18 cellular contexts compared by ENCODE assay signal in the genomic region with DNA sequence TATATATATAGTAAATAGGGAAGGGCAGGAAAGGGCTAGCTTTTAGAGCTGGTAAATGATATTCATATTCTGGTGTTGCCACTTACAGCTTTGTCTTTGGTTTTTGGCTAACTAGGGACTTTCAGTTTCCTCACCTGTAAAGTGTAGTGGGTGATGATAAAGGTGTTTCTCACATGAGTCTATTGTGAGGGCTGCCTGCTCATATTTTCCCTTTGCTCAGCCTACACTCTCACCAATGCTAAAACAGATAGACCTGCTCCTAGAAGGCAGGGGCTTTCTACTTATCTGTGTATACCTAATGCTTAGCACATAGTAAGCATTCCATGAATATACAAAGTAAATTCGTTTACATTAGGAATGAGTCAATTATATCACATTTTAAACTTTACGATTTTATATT.
DNase-seq lines count a peak whose midpoint lies in the region; ATAC-seq and TF ChIP-seq lines count a peak whose summit lies in the region.
"Had no signal": no experiment of that assay in that cellular context is flagged by ENCODE, and none has a peak within 500 bp of the region (broad histone marks: within the 10 kb centered on the region; RNA-seq: fewer than 3 reads in every experiment).

No MANE protein-coding gene starts in this region.

- no peak overlapping the region for H3K4me3 Mint-ChIP-seq in activated naive CD4-positive, alpha-beta T cell treated with anti-CD3 and anti-CD28 coated beads for 36 hours
- H3K4me3 Mint-ChIP-seq in activated naive CD4-positive, alpha-beta T cell treated with anti-CD3 and anti-CD28 coated beads, Interleukin-2, amount 10 ng/mL, durations not matched to agents 7 days and 5 days = no peak overlapping the region
- no peak overlapping the region for H3K4me3 Mint-ChIP-seq in stimulated activated memory B cell treated with anti-CD40 and anti-IgM and Interleukin-4, amounts not matched to agents 10 μg/mL and 1 μg/mL and 100 μg/mL, for 72 hours
- H3K4me3 Mint-ChIP-seq: activated CD4-positive, alpha-beta T cell treated with anti-CD3 and anti-CD28 coated beads, Interleukin-2, amount 10 ng/mL, durations not matched to agents 24 days and 14 days; CD4-positive, CD25-positive, alpha-beta regulatory T cell; naive thymus-derived CD8-positive, alpha-beta T cell had no signal

- no peak for TF ChIP-seq CTCF in mammary epithelial cell (conservative IDR thresholded peaks at IDR 0.05 in 1 of 2, IDR thresholded peaks at IDR 0.05 in 1 of 2; ENCODE audit: extremely low read depth in 1 of 2, insufficient read depth in 1 of 2, low read depth in 1 of 2, low read length in 2 of 2)

- no peak overlapping the region for H3K4me2 ChIP-seq in mammary epithelial cell (ENCODE audit: insufficient read depth, low read depth, low read length)
- H3K4me2 ChIP-seq: PC-9, smooth muscle cell had no signal

- no peaks in the 10 kb centered on the region for H3K27me3 ChIP-seq in mammary epithelial cell (ENCODE audit: insufficient read depth, low read length)
- H3K27me3 ChIP-seq: esophagus squamous epithelium, stomach had no signal

- no peaks in the 10 kb centered on the region for H3K36me3 Mint-ChIP-seq in activated naive CD4-positive, alpha-beta T cell treated with anti-CD3 and anti-CD28 coated beads for 36 hours (ENCODE audit: low read depth)
- no peaks in the 10 kb centered on the region for H3K36me3 Mint-ChIP-seq in activated naive CD4-positive, alpha-beta T cell treated with anti-CD3 and anti-CD28 coated beads, Interleukin-2, amount 10 ng/mL, durations not matched to agents 7 days and 5 days
- no peaks in the 10 kb centered on the region for H3K36me3 Mint-ChIP-seq in stimulated activated memory B cell treated with anti-CD40 and anti-IgM and Interleukin-4, amounts not matched to agents 10 μg/mL and 1 μg/mL and 100 μg/mL, for 72 hours
- H3K36me3 Mint-ChIP-seq: CD4-positive, CD25-positive, alpha-beta regulatory T cell had no signal

- WGBS in mammary epithelial cell (ENCODE audit: low coverage, missing lambda C conversion rate) = 61% methylated on average over 2 of the region's 2 CpGs

- CTCF ChIA-PET in activated naive CD4-positive, alpha-beta T cell treated with anti-CD3 and anti-CD28 coated beads for 36 hours (lab: Charles Lee) = no interaction called here
- CTCF ChIA-PET in activated naive CD4-positive, alpha-beta T cell treated with anti-CD3 and anti-CD28 coated beads, Interleukin-2, amount 10 ng/mL, durations not matched to agents 7 days and 5 days (lab: Charles Lee) = no interaction called here
- CTCF ChIA-PET in mammary epithelial cell (lab: Charles Lee; ENCODE audit: low non-redundant PET) = no interaction called here

- H3K27me3 Mint-ChIP-seq in activated naive CD4-positive, alpha-beta T cell treated with anti-CD3 and anti-CD28 coated beads for 36 hours (ENCODE audit: low read depth) = peaks cover 3% of the 10 kb centered on the region
- H3K27me3 Mint-ChIP-seq in activated naive CD4-positive, alpha-beta T cell treated with anti-CD3 and anti-CD28 coated beads, Interleukin-2, amount 10 ng/mL, durations not matched to agents 7 days and 5 days = no peaks in the 10 kb centered on the region
- H3K27me3 Mint-ChIP-seq in stimulated activated memory B cell treated with anti-CD40 and anti-IgM and Interleukin-4, amounts not matched to agents 10 μg/mL and 1 μg/mL and 100 μg/mL, for 72 hours = no peaks in the 10 kb centered on the region
- H3K27me3 Mint-ChIP-seq: activated CD4-positive, alpha-beta T cell treated with anti-CD3 and anti-CD28 coated beads, Interleukin-2, amount 10 ng/mL, durations not matched to agents 24 days and 14 days; CD4-positive, CD25-positive, alpha-beta regulatory T cell; naive thymus-derived CD8-positive, alpha-beta T cell had no signal

- in situ Hi-C loops in mammary epithelial cell (cut with MboI; ENCODE audit: low sequenced_read_pairs in 2 of 2) = no loop called here

- no peaks in the 10 kb centered on the region for H3K9me3 ChIP-seq in mammary epithelial cell (replicated peaks; ENCODE audit: insufficient read depth, low read length)
- H3K9me3 ChIP-seq: esophagus squamous epithelium, prostate gland, stomach had no signal

- intact Hi-C loops in activated naive CD4-positive, alpha-beta T cell treated with anti-CD3 and anti-CD28 coated beads for 36 hours (cut with micrococcal nuclease) = no loop called here
- intact Hi-C loops in mammary epithelial cell (cut with micrococcal nuclease) = no loop called here

- H4K20me1 ChIP-seq in mammary epithelial cell (ENCODE audit: insufficient read depth, low read length) = no peaks in the 10 kb centered on the region

- no peak overlapping the region for H2AFZ ChIP-seq in mammary epithelial cell (ENCODE audit: low read depth, low read length)
- H2AFZ ChIP-seq: PC-9 had no signal

- no peak overlapping the region for H3K27ac ChIP-seq in mammary epithelial cell (ENCODE audit: insufficient read depth, low read depth, low read length)
- H3K27ac ChIP-seq: esophagus squamous epithelium, PC-9, prostate gland, stomach had no signal

- H3K79me2 ChIP-seq in mammary epithelial cell (ENCODE audit: insufficient read depth, low read length) = no peaks in the 10 kb centered on the region

- ATAC-seq in GM21717 (IDR thresholded peaks at IDR 0.05; ENCODE audit: unreplicated experiment) (peak; percentile 47), HG03175 (IDR thresholded peaks at IDR 0.05; ENCODE audit: unreplicated experiment) (peak; percentile 44), GM19023 (IDR thresholded peaks at IDR 0.05; ENCODE audit: unreplicated experiment) (no peak)
- peak; percentile 64 for ATAC-seq in stimulated activated memory B cell treated with anti-CD40 and anti-IgM and Interleukin-4, amounts not matched to agents 10 μg/mL and 1 μg/mL and 100 μg/mL, for 72 hours
- ATAC-seq: naive thymus-derived CD8-positive, alpha-beta T cell had no signal

- peak; percentile 21 for DNase-seq in activated naive CD4-positive, alpha-beta T cell treated with anti-CD3 and anti-CD28 coated beads for 36 hours
- no peak for DNase-seq in activated naive CD4-positive, alpha-beta T cell treated with anti-CD3 and anti-CD28 coated beads, Interleukin-2, amount 10 ng/mL, durations not matched to agents 7 days and 5 days
- DNase-seq in NCI-H1930 (lab: John Stamatoyannopoulos, UW) (no peak), mammary epithelial cell (no peak)
- DNase-seq: activated CD4-positive, alpha-beta T cell treated with anti-CD3 and anti-CD28 coated beads, Interleukin-2, amount 10 ng/mL, durations not matched to agents 24 days and 14 days; CD4-positive, CD25-positive, alpha-beta regulatory T cell; DMS79; esophagus squamous epithelium; naive thymus-derived CD8-positive, alpha-beta T cell; NCI-H2081; PC-9; stomach had no signal

- H3K27ac Mint-ChIP-seq in activated naive CD4-positive, alpha-beta T cell treated with anti-CD3 and anti-CD28 coated beads for 36 hours = no peak overlapping the region
- no peak overlapping the region for H3K27ac Mint-ChIP-seq in activated naive CD4-positive, alpha-beta T cell treated with anti-CD3 and anti-CD28 coated beads, Interleukin-2, amount 10 ng/mL, durations not matched to agents 7 days and 5 days
- H3K27ac Mint-ChIP-seq in stimulated activated memory B cell treated with anti-CD40 and anti-IgM and Interleukin-4, amounts not matched to agents 10 μg/mL and 1 μg/mL and 100 μg/mL, for 72 hours = no peak overlapping the region
- H3K27ac Mint-ChIP-seq: activated CD4-positive, alpha-beta T cell treated with anti-CD3 and anti-CD28 coated beads, Interleukin-2, amount 10 ng/mL, durations not matched to agents 24 days and 14 days; CD4-positive, CD25-positive, alpha-beta regulatory T cell; naive thymus-derived CD8-positive, alpha-beta T cell had no signal

- BruUV-seq in mammary epithelial cell (replicated peaks; lab: Mats Ljungman, UMichigan) = no TSS peak

- H3K4me3 ChIP-seq in mammary epithelial cell (replicated peaks in 1 of 3; ENCODE audit: insufficient read depth in 1 of 3, low read depth in 2 of 3, low read length in 3 of 3) = no peak overlapping the region
- H3K4me3 ChIP-seq: esophagus squamous epithelium, PC-9, prostate gland, smooth muscle cell, stomach had no signal

- no peaks in the 10 kb centered on the region for H3K4me1 ChIP-seq in mammary epithelial cell (ENCODE audit: insufficient read depth, low read length)
- H3K4me1 ChIP-seq: esophagus squamous epithelium, prostate gland, stomach had no signal

- H3K36me3 ChIP-seq in mammary epithelial cell (ENCODE audit: insufficient read depth, low read length) = no peaks in the 10 kb centered on the region
- H3K36me3 ChIP-seq: esophagus squamous epithelium, prostate gland, stomach had no signal

- peaks cover 7% of the 10 kb centered on the region for H3K4me1 Mint-ChIP-seq in activated naive CD4-positive, alpha-beta T cell treated with anti-CD3 and anti-CD28 coated beads for 36 hours (ENCODE audit: low read depth)
- H3K4me1 Mint-ChIP-seq in activated naive CD4-positive, alpha-beta T cell treated with anti-CD3 and anti-CD28 coated beads, Interleukin-2, amount 10 ng/mL, durations not matched to agents 7 days and 5 days = no peaks in the 10 kb centered on the region
- H3K4me1 Mint-ChIP-seq in stimulated activated memory B cell treated with anti-CD40 and anti-IgM and Interleukin-4, amounts not matched to agents 10 μg/mL and 1 μg/mL and 100 μg/mL, for 72 hours = peaks cover 19% of the 10 kb centered on the region
- H3K4me1 Mint-ChIP-seq: activated CD4-positive, alpha-beta T cell treated with anti-CD3 and anti-CD28 coated beads, Interleukin-2, amount 10 ng/mL, durations not matched to agents 24 days and 14 days; CD4-positive, CD25-positive, alpha-beta regulatory T cell; naive thymus-derived CD8-positive, alpha-beta T cell had no signal

- H3K9ac ChIP-seq in mammary epithelial cell (ENCODE audit: insufficient read depth, low read length) = no peak overlapping the region

- H3K9me3 Mint-ChIP-seq in activated naive CD4-positive, alpha-beta T cell treated with anti-CD3 and anti-CD28 coated beads for 36 hours = peaks cover 2% of the 10 kb centered on the region
- H3K9me3 Mint-ChIP-seq in activated naive CD4-positive, alpha-beta T cell treated with anti-CD3 and anti-CD28 coated beads, Interleukin-2, amount 10 ng/mL, durations not matched to agents 7 days and 5 days = no peaks in the 10 kb centered on the region
- H3K9me3 Mint-ChIP-seq in stimulated activated memory B cell treated with anti-CD40 and anti-IgM and Interleukin-4, amounts not matched to agents 10 μg/mL and 1 μg/mL and 100 μg/mL, for 72 hours = no peaks in the 10 kb centered on the region
- H3K9me3 Mint-ChIP-seq: activated CD4-positive, alpha-beta T cell treated with anti-CD3 and anti-CD28 coated beads, Interleukin-2, amount 10 ng/mL, durations not matched to agents 24 days and 14 days had no signal

- dilution Hi-C loops in mammary epithelial cell (cut with HindIII; ENCODE audit: low sequenced_read_pairs) = no loop called here
